In the genomic region with DNA sequence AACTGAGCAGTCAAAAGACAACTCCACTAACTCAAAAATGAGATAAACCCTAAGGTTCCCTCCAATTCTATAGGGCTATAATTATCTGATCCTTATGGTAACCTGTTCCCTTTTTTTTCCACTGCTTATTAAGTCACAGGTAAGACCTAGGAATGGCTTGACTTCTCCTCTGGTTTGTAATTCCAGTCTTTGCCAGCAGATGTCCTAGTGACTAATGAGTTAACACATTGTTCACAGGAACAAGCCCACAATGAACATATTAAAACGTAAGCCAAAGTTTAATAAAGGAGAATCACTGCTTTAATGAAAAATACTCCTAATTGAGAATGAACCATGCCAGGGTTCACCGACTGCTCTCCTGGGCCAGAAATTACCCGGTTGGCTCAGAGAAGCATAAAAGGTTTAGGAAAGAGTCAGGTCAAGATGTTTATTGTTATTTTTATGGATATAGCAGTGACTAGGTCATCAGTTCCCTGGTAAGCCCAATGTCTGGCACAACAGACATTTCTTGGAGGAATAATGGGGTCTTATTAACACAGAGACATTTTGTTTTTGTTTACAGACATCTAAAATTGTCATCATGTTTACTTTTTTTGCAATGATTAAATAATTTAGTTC, we compare ENCODE assay signal across 8 cellular contexts.
DNase-seq lines count a peak whose midpoint lies in the region; ATAC-seq and TF ChIP-seq lines count a peak whose summit lies in the region.

No MANE protein-coding gene starts in this region.

- H3K9me3 ChIP-seq in prostate gland (no peaks in the 10 kb centered on the region), aorta (ENCODE audit: control insufficient read depth, low read length) (no peaks in the 10 kb centered on the region)

- H3K4me1 Mint-ChIP-seq in activated CD8-positive, alpha-beta T cell treated with anti-CD3 and anti-CD28 coated beads for 36 hours (ENCODE audit: low read depth), result no peaks in the 10 kb centered on the region

- H3K36me3 Mint-ChIP-seq in activated CD8-positive, alpha-beta T cell treated with anti-CD3 and anti-CD28 coated beads for 36 hours (ENCODE audit: low read depth), result no peaks in the 10 kb centered on the region

- CTCF ChIA-PET in activated CD8-positive, alpha-beta T cell treated with anti-CD3 and anti-CD28 coated beads for 36 hours (lab: Charles Lee), result no interaction called here

- H3K36me3 ChIP-seq in prostate gland (no peaks in the 10 kb centered on the region), aorta (ENCODE audit: control insufficient read depth in 1 of 2, insufficient read depth in 2 of 2, low read length in 1 of 2) (no peaks in the 10 kb centered on the region)

- H3K4me3 Mint-ChIP-seq in activated CD8-positive, alpha-beta T cell treated with anti-CD3 and anti-CD28 coated beads for 36 hours, result no peak overlapping the region

- no peak for TF ChIP-seq POLR2A in prostate gland (IDR thresholded peaks at IDR 0.05)

- peak; percentile 81 for TF ChIP-seq CTCF in activated CD8-positive, alpha-beta T cell treated with anti-CD3 and anti-CD28 coated beads for 36 hours (IDR thresholded peaks at IDR 0.05)
- TF ChIP-seq CTCF in prostate gland (IDR thresholded peaks at IDR 0.05), result peak; percentile 40 to 82 (median 68)

- H3K27ac ChIP-seq in prostate gland, result no peak overlapping the region
- no peak overlapping the region for H3K27ac ChIP-seq in aorta (ENCODE audit: low read depth in 1 of 2, low read length in 2 of 2)

- ATAC-seq in GM18867 (IDR thresholded peaks at IDR 0.05; ENCODE audit: unreplicated experiment) (peak; percentile 90), HG03159 (IDR thresholded peaks at IDR 0.05; ENCODE audit: unreplicated experiment) (peak; percentile 91), aorta (ENCODE audit: low FRiP score) (no peak)
- peak; percentile 67 for ATAC-seq in activated CD8-positive, alpha-beta T cell treated with anti-CD3 and anti-CD28 coated beads for 36 hours

- intact Hi-C loops in activated CD8-positive, alpha-beta T cell treated with anti-CD3 and anti-CD28 coated beads for 36 hours (cut with micrococcal nuclease), result loop anchor here (1.0 to 10.0 kb wide), 4 partner anchors 209 to 475 kb away; partner anchors contain the start of gene DMTF1
- intact Hi-C loops in prostate gland (cut with DNase I), result loop anchor here (5.0 kb wide), 1 partner anchor 208 kb away; no protein-coding TSS in a partner anchor
- intact Hi-C loops in aorta (cut with DNase I), result no loop called here

- H3K27me3 Mint-ChIP-seq in activated CD8-positive, alpha-beta T cell treated with anti-CD3 and anti-CD28 coated beads for 36 hours, result no peaks in the 10 kb centered on the region

- H3K4me3 ChIP-seq in prostate gland (no peak overlapping the region), aorta (ENCODE audit: low read length in 2 of 2) (no peak overlapping the region)

- no peaks in the 10 kb centered on the region for H3K27me3 ChIP-seq in prostate gland (replicated peaks; ENCODE audit: insufficient read depth)
- peaks cover 0 to 2% of the 10 kb centered on the region in 2 donors for H3K27me3 ChIP-seq in aorta (ENCODE audit: control insufficient read depth in 1 of 2, insufficient read depth in 2 of 2, low read length in 1 of 2)

- POLR2A ChIA-PET in activated CD8-positive, alpha-beta T cell treated with anti-CD3 and anti-CD28 coated beads for 36 hours (lab: Charles Lee), result no interaction called here

- H3K9me3 Mint-ChIP-seq in activated CD8-positive, alpha-beta T cell treated with anti-CD3 and anti-CD28 coated beads for 36 hours, result no peaks in the 10 kb centered on the region

- 4% methylated on average over 3 of the region's 3 CpGs for WGBS in prostate gland
- WGBS in aorta, 2 donors, result 8 to 10% methylated on average over 3 of the region's 3 CpGs

- DNase-seq in COLO829 (ENCODE audit: low spot score) (peak; percentile 40), NCI-H446 treated with DMSO at 0.1 percent for 48 hours (lab: John Stamatoyannopoulos, UW) (peak; percentile 28), foreskin melanocyte (peak; percentile 52), prostate gland (ENCODE audit: low spot score) (peak; percentile 64), aorta (no peak)
- DNase-seq in activated CD8-positive, alpha-beta T cell treated with anti-CD3 and anti-CD28 coated beads for 36 hours, result peak; percentile 59

- H3K4me1 ChIP-seq in prostate gland (replicated peaks) (no peaks in the 10 kb centered on the region), aorta (ENCODE audit: control insufficient read depth in 1 of 2, insufficient read depth in 2 of 2, low read length in 2 of 2) (no peaks in the 10 kb centered on the region)

- no peak overlapping the region for H3K27ac Mint-ChIP-seq in activated CD8-positive, alpha-beta T cell treated with anti-CD3 and anti-CD28 coated beads for 36 hours

Comparison
In these comparisons a context has a peak if more than half of its experiments do, and no peak if none do; other contexts are left out.
1. DNase-seq: peak in COLO829 (single experiment), NCI-H446 treated with DMSO at 0.1 percent for 48 hours (single experiment), activated CD8-positive, alpha-beta T cell treated with anti-CD3 and anti-CD28 coated beads for 36 hours (single experiment), foreskin melanocyte (single experiment) and prostate gland (single experiment); none in aorta (0 of 2).
2. intact Hi-C loops: an anchor here in activated CD8-positive, alpha-beta T cell treated with anti-CD3 and anti-CD28 coated beads for 36 hours (1.0 to 10.0 kb wide) and prostate gland (5.0 kb wide); none called in aorta.